In the genomic region with DNA sequence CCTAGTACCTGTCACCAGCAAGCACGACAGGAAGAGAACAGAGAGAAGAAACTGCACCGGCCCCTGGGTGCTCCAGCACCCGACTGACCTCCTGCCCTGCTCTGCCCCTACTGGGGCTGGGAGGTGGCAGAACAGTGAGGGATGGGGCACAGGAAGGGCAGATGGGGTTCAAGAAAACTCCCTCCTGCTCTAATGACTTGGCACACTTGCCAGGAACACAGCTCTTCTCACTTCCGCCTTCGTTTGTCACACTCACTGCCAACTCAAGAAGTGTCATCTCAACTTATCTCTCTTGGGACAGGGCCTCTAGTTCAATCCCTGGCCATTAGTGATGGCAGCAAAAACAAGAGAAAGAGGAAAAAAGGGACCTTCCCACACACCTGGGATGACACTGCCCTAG, we compare ENCODE assay signal across 8 cellular contexts. TPM values are rescaled to one million over a fixed set of nuclear protein-coding genes. Genes with fewer than 3 reads are reported as not detected.
DNase-seq lines count a peak whose midpoint lies in the region; TF ChIP-seq lines count a peak whose summit lies in the region.
"Had no signal": no experiment of that assay in that cellular context is flagged by ENCODE, and none has a peak within 500 bp of the region (broad histone marks: within the 10 kb centered on the region; RNA-seq: fewer than 3 reads in every experiment).

No MANE protein-coding gene starts in this region.

- no peak overlapping the region for H2BK15ac ChIP-seq in neuronal stem cell (ENCODE audit: low read length)

- no peaks in the 10 kb centered on the region for H3K79me2 ChIP-seq in DOHH2 (ENCODE audit: control insufficient read depth, low read length)

- H3K9ac ChIP-seq in neuronal stem cell (ENCODE audit: low read depth, low read length, poor library complexity) = peak overlapping the region; percentile 1

- peaks cover 28% of the 10 kb centered on the region for H3K36me3 Mint-ChIP-seq in HFFc6 (ENCODE audit: low read depth)
- H3K36me3 Mint-ChIP-seq in activated T-helper 1 cell treated with anti-CD3 and anti-CD28 coated beads, Interleukin-12 subunit alpha, Interleukin-12 subunit beta, Interleukin-2, Interleukin-4 antibody, amounts not matched to agents 30 ng/mL and 10 ng/mL and 1 ng/mL, durations not matched to agents 14 hours and 24 hours and 36 hours (ENCODE audit: low read depth) = peaks cover 78% of the 10 kb centered on the region

- no peak overlapping the region for H3K4me3 Mint-ChIP-seq in HFFc6
- no peak overlapping the region for H3K4me3 Mint-ChIP-seq in activated T-helper 1 cell treated with anti-CD3 and anti-CD28 coated beads, Interleukin-12 subunit alpha, Interleukin-12 subunit beta, Interleukin-2, Interleukin-4 antibody, amounts not matched to agents 30 ng/mL and 10 ng/mL and 1 ng/mL, durations not matched to agents 14 hours and 24 hours and 36 hours

- no peak overlapping the region for H4K91ac ChIP-seq in neuronal stem cell (ENCODE audit: low read depth, low read length, poor library complexity)

- H3K27me3 ChIP-seq in DOHH2 (ENCODE audit: control insufficient read depth, low read length) = no peaks in the 10 kb centered on the region
- H3K27me3 ChIP-seq in neuronal stem cell (ENCODE audit: control insufficient read depth in 3 of 3, insufficient read depth in 3 of 3, low read depth in 1 of 3, low read length in 3 of 3) = no peaks in the 10 kb centered on the region
- H3K27me3 ChIP-seq in HAP-1 (ENCODE audit: low read depth) = no peaks in the 10 kb centered on the region

- no peak for DNase-seq in HFFc6
- no peak for DNase-seq in activated T-helper 1 cell treated with anti-CD3 and anti-CD28 coated beads, Interleukin-12 subunit alpha, Interleukin-12 subunit beta, Interleukin-2, Interleukin-4 antibody, amounts not matched to agents 30 ng/mL and 10 ng/mL and 1 ng/mL, durations not matched to agents 14 hours and 24 hours and 36 hours (ENCODE audit: low spot score)
- no peak for DNase-seq in neuronal stem cell (ENCODE audit: low spot score)
- DNase-seq in NCI-H2227 treated with DMSO at 0.1 percent for 48 hours (lab: John Stamatoyannopoulos, UW) = no peak
- no peak for DNase-seq in HAP-1 (ENCODE audit: low spot score in 2 of 2)
- DNase-seq in putamen (ENCODE audit: low spot score) = no peak
- DNase-seq: occipital lobe had no signal

- H3K27ac Mint-ChIP-seq in HFFc6 = peak overlapping the region; percentile 35; the same call in 1 of the 2 replicates
- H3K27ac Mint-ChIP-seq in activated T-helper 1 cell treated with anti-CD3 and anti-CD28 coated beads, Interleukin-12 subunit alpha, Interleukin-12 subunit beta, Interleukin-2, Interleukin-4 antibody, amounts not matched to agents 30 ng/mL and 10 ng/mL and 1 ng/mL, durations not matched to agents 14 hours and 24 hours and 36 hours = peak overlapping the region; percentile 82

- no CpG with 5 or more reads among the region's 5 CpGs for WGBS in neuronal stem cell (ENCODE audit: extremely low coverage in 2 of 2, insufficient read length in 2 of 2, insufficient replicate concordance in 1 of 2), 2 donors

- H3K9me3 ChIP-seq in DOHH2 (ENCODE audit: control insufficient read depth, insufficient read depth, low read length) = no peaks in the 10 kb centered on the region
- H3K9me3 ChIP-seq in neuronal stem cell (replicated peaks in 1 of 2; ENCODE audit: control insufficient read depth in 2 of 2, insufficient read depth in 1 of 2, low read depth in 1 of 2, low read length in 2 of 2) = no peaks in the 10 kb centered on the region
- no peaks in the 10 kb centered on the region for H3K9me3 ChIP-seq in HAP-1

- H3F3A ChIP-seq in DOHH2 (ENCODE audit: control insufficient read depth, insufficient read depth) = no peaks in the 10 kb centered on the region

- H4K8ac ChIP-seq in neuronal stem cell (ENCODE audit: low read depth, low read length) = no peak overlapping the region

- peaks cover 27% of the 10 kb centered on the region for H3K4me1 Mint-ChIP-seq in HFFc6 (ENCODE audit: low read depth)
- H3K4me1 Mint-ChIP-seq in activated T-helper 1 cell treated with anti-CD3 and anti-CD28 coated beads, Interleukin-12 subunit alpha, Interleukin-12 subunit beta, Interleukin-2, Interleukin-4 antibody, amounts not matched to agents 30 ng/mL and 10 ng/mL and 1 ng/mL, durations not matched to agents 14 hours and 24 hours and 36 hours (ENCODE audit: low read depth) = peaks cover 91% of the 10 kb centered on the region

- no peak overlapping the region for H2AFZ ChIP-seq in neuronal stem cell (ENCODE audit: low read length)

- no peak overlapping the region for H2BK120ac ChIP-seq in neuronal stem cell (ENCODE audit: low read depth, low read length)

- H3K36me3 ChIP-seq in DOHH2 (ENCODE audit: control insufficient read depth, low read length) (no peaks in the 10 kb centered on the region), neuronal stem cell (replicated peaks in 1 of 2; ENCODE audit: control insufficient read depth in 2 of 2, insufficient read depth in 2 of 2, low read length in 2 of 2) (peaks cover 0 to 6% of the 10 kb centered on the region in 2 donors), HAP-1 (replicated peaks) (no peaks in the 10 kb centered on the region; the same call in 1 of the 2 replicates)

- no peak overlapping the region for H3K27ac ChIP-seq in DOHH2 (ENCODE audit: low read depth, low read length)
- H3K27ac ChIP-seq in neuronal stem cell (replicated peaks; ENCODE audit: low read length) = no peak overlapping the region

- H3K79me1 ChIP-seq in neuronal stem cell (ENCODE audit: low read depth, low read length) = no peaks in the 10 kb centered on the region

- no peak overlapping the region for H2BK5ac ChIP-seq in neuronal stem cell (ENCODE audit: low read length)

- H2AK5ac ChIP-seq in neuronal stem cell (ENCODE audit: low read depth, low read length) = no peak overlapping the region

- H3K14ac ChIP-seq in neuronal stem cell (ENCODE audit: low read length) = no peak overlapping the region

- H3K4me3 ChIP-seq in DOHH2 (ENCODE audit: low read length) = no peak overlapping the region
- no peak overlapping the region for H3K4me3 ChIP-seq in neuronal stem cell (ENCODE audit: low read length in 2 of 2)
- no peak overlapping the region for H3K4me3 ChIP-seq in HAP-1

- H3K9me2 ChIP-seq in DOHH2 (replicated peaks; ENCODE audit: control insufficient read depth, low read length) = no peaks in the 10 kb centered on the region

- no peak overlapping the region for H3K18ac ChIP-seq in neuronal stem cell (ENCODE audit: low read length)

- in situ Hi-C loops in HAP-1 (cut with MboI; ENCODE audit: low sequenced_read_pairs) = no loop called here

- H3K4me2 ChIP-seq in DOHH2 (ENCODE audit: low read length) (peak overlapping the region; percentile 40; the same call in 1 of the 2 replicates), neuronal stem cell (ENCODE audit: insufficient read depth, low read length, poor library complexity, severe bottlenecking) (no peak overlapping the region)

- intact Hi-C loops in activated T-helper 1 cell treated with anti-CD3 and anti-CD28 coated beads, Interleukin-12 subunit alpha, Interleukin-12 subunit beta, Interleukin-2, Interleukin-4 antibody, amounts not matched to agents 30 ng/mL and 10 ng/mL and 1 ng/mL, durations not matched to agents 14 hours and 24 hours and 36 hours (cut with micrococcal nuclease) = loop anchor here (1.0 to 5.0 kb wide), 2 partner anchors 36 to 70 kb away; no protein-coding TSS in a partner anchor

- H2BK12ac ChIP-seq in neuronal stem cell (ENCODE audit: low read length) = no peak overlapping the region

- TF ChIP-seq CTCF in DOHH2 (IDR thresholded peaks at IDR 0.05; ENCODE audit: low read depth, low read length, poor library complexity, severe bottlenecking) (no peak), HFFc6 (IDR thresholded peaks at IDR 0.05) (no peak)

- H4K20me1 ChIP-seq in DOHH2 (ENCODE audit: control insufficient read depth, insufficient read depth, low read depth, low read length) = no peaks in the 10 kb centered on the region

- H3K9me3 Mint-ChIP-seq in HFFc6 = no peaks in the 10 kb centered on the region
- H3K9me3 Mint-ChIP-seq in activated T-helper 1 cell treated with anti-CD3 and anti-CD28 coated beads, Interleukin-12 subunit alpha, Interleukin-12 subunit beta, Interleukin-2, Interleukin-4 antibody, amounts not matched to agents 30 ng/mL and 10 ng/mL and 1 ng/mL, durations not matched to agents 14 hours and 24 hours and 36 hours = no peaks in the 10 kb centered on the region

- peaks cover 1% of the 10 kb centered on the region; the same call in 1 of the 2 replicates for H3K27me3 Mint-ChIP-seq in HFFc6 (ENCODE audit: insufficient read depth)
- H3K27me3 Mint-ChIP-seq in activated T-helper 1 cell treated with anti-CD3 and anti-CD28 coated beads, Interleukin-12 subunit alpha, Interleukin-12 subunit beta, Interleukin-2, Interleukin-4 antibody, amounts not matched to agents 30 ng/mL and 10 ng/mL and 1 ng/mL, durations not matched to agents 14 hours and 24 hours and 36 hours (ENCODE audit: insufficient read depth) = no peaks in the 10 kb centered on the region

- H3K4ac ChIP-seq in neuronal stem cell (ENCODE audit: low read length) = no peak overlapping the region

- H3K4me1 ChIP-seq in DOHH2 (ENCODE audit: control insufficient read depth, low read length) (peaks cover 15% of the 10 kb centered on the region), neuronal stem cell (ENCODE audit: control insufficient read depth in 2 of 2, insufficient read depth in 1 of 2, low read depth in 1 of 2, low read length in 2 of 2) (peaks cover 0 to 3% of the 10 kb centered on the region in 2 donors), HAP-1 (no peaks in the 10 kb centered on the region)

- no peak overlapping the region for H3K23ac ChIP-seq in neuronal stem cell (ENCODE audit: low read depth, low read length, poor library complexity)

RNA-seq across cellular contexts. Expression of gene ICAM2, which starts 42.7 kb away (rescaled TPM):
- total RNA-seq in HFFc6 (2021; fragmentation: NEBNext Ultra II Directional; extraction: Animal tissue kit (Norgen Biotek cat#: 25700)) = 1 to 10 TPM in 4 of 6 experiments, under 1 TPM in 2; 0.91 to 2.5 (median 1.3) TPM
- total RNA-seq in activated T-helper 1 cell treated with anti-CD3 and anti-CD28 coated beads, Interleukin-12 subunit alpha, Interleukin-12 subunit beta, Interleukin-2, Interleukin-4 antibody, amounts not matched to agents 30 ng/mL and 10 ng/mL and 1 ng/mL, durations not matched to agents 14 hours and 24 hours and 36 hours = 58.3 and 62.1 TPM in 2 replicates
- polyA plus RNA-seq in neuronal stem cell (2013, experiment 1 of 2) = 0.10 TPM
- not detected for polyA plus RNA-seq in neuronal stem cell (2013, experiment 2 of 2)

Comparison
In these comparisons a context has a peak if more than half of its experiments do, and no peak if none do; other contexts are left out.
1. RNA of gene ICAM2, which starts 42.7 kb away (total RNA-seq): 58.3 to 62.1 TPM in activated T-helper 1 cell treated with anti-CD3 and anti-CD28 coated beads, Interleukin-12 subunit alpha, Interleukin-12 subunit beta, Interleukin-2, Interleukin-4 antibody, amounts not matched to agents 30 ng/mL and 10 ng/mL and 1 ng/mL, durations not matched to agents 14 hours and 24 hours and 36 hours; 0.91 to 2.5 TPM in HFFc6; every median in the first group is over 10 times any median in the second.